In the genomic region with DNA sequence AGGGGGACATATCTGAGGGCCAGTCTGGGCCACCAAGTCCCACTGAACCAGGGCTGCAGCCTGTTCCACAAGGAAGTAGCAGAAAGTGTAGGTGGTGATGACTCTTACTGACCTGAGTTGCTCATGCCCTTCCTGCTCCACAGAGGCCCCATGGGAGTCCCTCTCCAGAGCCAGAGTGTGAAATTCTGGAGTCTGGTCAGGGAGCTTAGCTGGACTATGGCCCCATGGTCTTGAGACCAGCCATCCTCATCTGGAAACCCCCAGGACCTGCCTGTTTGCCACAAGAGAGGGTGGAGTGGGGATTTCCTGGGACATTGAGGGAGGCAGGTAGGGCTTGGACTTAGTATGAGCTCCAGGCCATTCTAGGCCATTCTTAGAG, we compare ENCODE assay signal across 1 cellular context.
TF ChIP-seq lines count a peak whose summit lies in the region.

No MANE protein-coding gene starts in this region.

TF ChIP-seq in SK-N-SH, 30 proteins besides CTCF, POLR2A, EP300 and RAD21 (continued from another document):
- TF ChIP-seq, protein P1, sequence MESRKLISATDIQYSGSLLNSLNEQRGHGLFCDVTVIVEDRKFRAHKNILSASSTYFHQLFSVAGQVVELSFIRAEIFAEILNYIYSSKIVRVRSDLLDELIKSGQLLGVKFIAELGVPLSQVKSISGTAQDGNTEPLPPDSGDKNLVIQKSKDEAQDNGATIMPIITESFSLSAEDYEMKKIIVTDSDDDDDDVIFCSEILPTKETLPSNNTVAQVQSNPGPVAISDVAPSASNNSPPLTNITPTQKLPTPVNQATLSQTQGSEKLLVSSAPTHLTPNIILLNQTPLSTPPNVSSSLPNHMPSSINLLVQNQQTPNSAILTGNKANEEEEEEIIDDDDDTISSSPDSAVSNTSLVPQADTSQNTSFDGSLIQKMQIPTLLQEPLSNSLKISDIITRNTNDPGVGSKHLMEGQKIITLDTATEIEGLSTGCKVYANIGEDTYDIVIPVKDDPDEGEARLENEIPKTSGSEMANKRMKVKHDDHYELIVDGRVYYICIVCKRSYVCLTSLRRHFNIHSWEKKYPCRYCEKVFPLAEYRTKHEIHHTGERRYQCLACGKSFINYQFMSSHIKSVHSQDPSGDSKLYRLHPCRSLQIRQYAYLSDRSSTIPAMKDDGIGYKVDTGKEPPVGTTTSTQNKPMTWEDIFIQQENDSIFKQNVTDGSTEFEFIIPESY (IDR thresholded peaks at IDR 0.05; ENCODE audit: borderline replicate concordance, low read depth), result no peak
- no peak for TF ChIP-seq GATA2 (CRISPR knock-in tag; IDR thresholded peaks at IDR 0.05)
- TF ChIP-seq, protein P2, sequence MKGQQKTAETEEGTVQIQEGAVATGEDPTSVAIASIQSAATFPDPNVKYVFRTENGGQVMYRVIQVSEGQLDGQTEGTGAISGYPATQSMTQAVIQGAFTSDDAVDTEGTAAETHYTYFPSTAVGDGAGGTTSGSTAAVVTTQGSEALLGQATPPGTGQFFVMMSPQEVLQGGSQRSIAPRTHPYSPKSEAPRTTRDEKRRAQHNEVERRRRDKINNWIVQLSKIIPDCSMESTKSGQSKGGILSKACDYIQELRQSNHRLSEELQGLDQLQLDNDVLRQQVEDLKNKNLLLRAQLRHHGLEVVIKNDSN (IDR thresholded peaks at IDR 0.05; ENCODE audit: borderline replicate concordance, low read depth), result no peak
- no peak for TF ChIP-seq FOXM1 (IDR thresholded peaks at IDR 0.05; ENCODE audit: low read depth)
- TF ChIP-seq RFX5 (IDR thresholded peaks at IDR 0.05; ENCODE audit: low read length), result no peak
- TF ChIP-seq GABPA (IDR thresholded peaks at IDR 0.05; ENCODE audit: low read depth), result no peak
- no peak for TF ChIP-seq FOXJ3 (CRISPR knock-in tag; IDR thresholded peaks at IDR 0.05)
- no peak for TF ChIP-seq RCOR1 (IDR thresholded peaks at IDR 0.05; ENCODE audit: low read length)
- no peak for TF ChIP-seq TCF12 (IDR thresholded peaks at IDR 0.05)
- TF ChIP-seq NRF1 (IDR thresholded peaks at IDR 0.05; ENCODE audit: low read depth, low read length), result no peak
TF ChIP-seq in SK-N-SH: peak in this region for 0.
